In genomic region chr6:159908940-159909339, GRCh38 we compare ENCODE assay signal across 28 cellular contexts. TPM values are rescaled to one million over a fixed set of nuclear protein-coding genes. Genes with fewer than 3 reads are reported as not detected.
"Had no signal": no experiment of that assay in that cellular context is flagged by ENCODE, and none has a peak within 500 bp of the region (broad histone marks: within the 10 kb centered on the region; RNA-seq: fewer than 3 reads in every experiment).

No MANE protein-coding gene starts in this region.

- H3K27ac ChIP-seq: SJCRH30, WERI-Rb-1 had no signal

- H3K9ac ChIP-seq: SK-N-SH had no signal

- H3K36me3 ChIP-seq: MG63, SJCRH30, WERI-Rb-1 had no signal

- ATAC-seq: activated CD4-positive, alpha-beta T cell treated with anti-CD3 and anti-CD28 coated beads for 36 hours; activated T-helper 17 cell treated with anti-CD3 and anti-CD28 coated beads, Interleukin-2, amount 50 U/mL, for 72 hours had no signal

- H3K4me3 Mint-ChIP-seq: activated CD4-positive, alpha-beta memory T cell treated with anti-CD3 and anti-CD28 coated beads, Interleukin-2, amount 10 ng/mL, durations not matched to agents 7 days and 5 days; activated CD4-positive, alpha-beta T cell treated with anti-CD3 and anti-CD28 coated beads for 36 hours; activated naive CD4-positive, alpha-beta T cell treated with anti-CD3 and anti-CD28 coated beads for 36 hours; activated naive CD8-positive, alpha-beta T cell; activated T-helper 17 cell treated with anti-CD3 and anti-CD28 coated beads, Interleukin-2, amount 50 U/mL, for 72 hours; brain; central memory CD8-positive, alpha-beta T cell; IgD-negative memory B cell had no signal

- H3K4me2 ChIP-seq: SK-N-SH had no signal

- DNase-seq: activated CD4-positive, alpha-beta memory T cell treated with anti-CD3 and anti-CD28 coated beads, Interleukin-2, amount 10 ng/mL, durations not matched to agents 7 days and 5 days; activated CD4-positive, alpha-beta T cell treated with anti-CD3 and anti-CD28 coated beads for 36 hours; activated CD4-positive, alpha-beta T cell treated with anti-CD3 and anti-CD28 coated beads, Interleukin-2, amount 50 U/mL, for 1 hour; activated gamma-delta T cell; activated naive CD4-positive, alpha-beta T cell treated with anti-CD3 and anti-CD28 coated beads for 36 hours; activated T-cell treated with anti-CD3 and anti-CD28 coated beads, Interleukin-2, amount 50 U/mL, for 48 hours; amygdala; MG63; NCI-H1092; NCI-H1417; NCI-H1930; NCI-H2171; NCI-H2227 treated with DMSO at 0.1 percent for 48 hours; NCI-H526; NCI-H82; SJCRH30; SK-N-SH; T-helper 1 cell; WERI-Rb-1 had no signal

- H3K9me3 Mint-ChIP-seq: activated CD4-positive, alpha-beta memory T cell treated with anti-CD3 and anti-CD28 coated beads, Interleukin-2, amount 10 ng/mL, durations not matched to agents 7 days and 5 days; activated naive CD4-positive, alpha-beta T cell treated with anti-CD3 and anti-CD28 coated beads for 36 hours; activated T-helper 17 cell treated with anti-CD3 and anti-CD28 coated beads, Interleukin-2, amount 50 U/mL, for 72 hours; brain had no signal

- H3K4me1 Mint-ChIP-seq: activated CD4-positive, alpha-beta memory T cell treated with anti-CD3 and anti-CD28 coated beads, Interleukin-2, amount 10 ng/mL, durations not matched to agents 7 days and 5 days; brain; central memory CD8-positive, alpha-beta T cell; IgD-negative memory B cell had no signal

- H3K27ac Mint-ChIP-seq: activated CD4-positive, alpha-beta memory T cell treated with anti-CD3 and anti-CD28 coated beads, Interleukin-2, amount 10 ng/mL, durations not matched to agents 7 days and 5 days; activated CD4-positive, alpha-beta T cell treated with anti-CD3 and anti-CD28 coated beads for 36 hours; activated naive CD4-positive, alpha-beta T cell treated with anti-CD3 and anti-CD28 coated beads for 36 hours; activated naive CD8-positive, alpha-beta T cell; activated T-helper 17 cell treated with anti-CD3 and anti-CD28 coated beads, Interleukin-2, amount 50 U/mL, for 72 hours; brain; IgD-negative memory B cell had no signal

- H3K36me3 Mint-ChIP-seq: activated naive CD8-positive, alpha-beta T cell; brain; IgD-negative memory B cell had no signal

- H3K9me3 ChIP-seq: MG63, SJCRH30, SK-N-SH had no signal

- H3K4me3 ChIP-seq: MG63, SJCRH30 had no signal

- H3K4me1 ChIP-seq: SJCRH30 had no signal

RNA-seq across cellular contexts. Expression of gene MAS1, which starts 18.2 kb away (rescaled TPM):
- total RNA-seq: activated CD4-positive, alpha-beta memory T cell treated with anti-CD3 and anti-CD28 coated beads, Interleukin-2, amount 10 ng/mL, durations not matched to agents 7 days and 5 days; activated CD4-positive, alpha-beta T cell treated with anti-CD3 and anti-CD28 coated beads for 36 hours; activated naive CD4-positive, alpha-beta T cell treated with anti-CD3 and anti-CD28 coated beads for 36 hours; activated T-helper 17 cell treated with anti-CD3 and anti-CD28 coated beads, Interleukin-2, amount 50 U/mL, for 72 hours; astrocyte; NCI-H460; RPMI7951; T-helper 2 cell treated with Interferon-gamma antibody and Interleukin-4, amounts not matched to agents 100 ng/mL and 5 ng/mL, for 36 hours had no signal
- polyA plus RNA-seq: IgD-negative memory B cell, SK-N-SH had no signal
